Comparison of ENCODE assay signal across 9 cellular contexts in genomic region chr21:29145354-29145782, GRCh38. TPM values are rescaled to one million over a fixed set of nuclear protein-coding genes. Genes with fewer than 3 reads are reported as not detected.
DNase-seq lines count a peak whose midpoint lies in the region; ATAC-seq and TF ChIP-seq lines count a peak whose summit lies in the region.
"Had no signal": no experiment of that assay in that cellular context is flagged by ENCODE, and none has a peak within 500 bp of the region (broad histone marks: within the 10 kb centered on the region; RNA-seq: fewer than 3 reads in every experiment).

No MANE protein-coding gene starts in this region.

- no peak for TF ChIP-seq CTCF in foreskin fibroblast (IDR thresholded peaks at IDR 0.05; ENCODE audit: low read depth, low read length)

- no peak overlapping the region for H3K4me3 ChIP-seq in foreskin fibroblast (ENCODE audit: low read depth in 1 of 2, low read length in 2 of 2)
- no peak overlapping the region for H3K4me3 ChIP-seq in skeletal muscle cell (ENCODE audit: low read depth, low read length)

- no peak for ATAC-seq in GM18517 (IDR thresholded peaks at IDR 0.05; ENCODE audit: unreplicated experiment)
- no peak for ATAC-seq in HG02642 (IDR thresholded peaks at IDR 0.05; ENCODE audit: poor library complexity, unreplicated experiment)
- no peak for ATAC-seq in GM18498 (IDR thresholded peaks at IDR 0.05; ENCODE audit: unreplicated experiment)
- no peak for ATAC-seq in GM18505 (IDR thresholded peaks at IDR 0.05; ENCODE audit: unreplicated experiment)

- DNase-seq in GM04504 (ENCODE audit: low read depth) (peak; percentile 75), RPMI7951 (ENCODE audit: low read depth) (peak; percentile 93), foreskin fibroblast (peak; percentile 87 to 91), skeletal muscle cell (ENCODE audit: low read depth) (peak; percentile 81)
- DNase-seq: activated naive CD8-positive, alpha-beta T cell treated with anti-CD3 and anti-CD28 coated beads, Interleukin-2, amount 10 ng/mL, durations not matched to agents 7 days and 5 days had no signal

- no peak for TF ChIP-seq POLR2A in GM18505 (IDR thresholded peaks at IDR 0.05; ENCODE audit: borderline replicate concordance, extremely low read depth, insufficient read depth, insufficient read length)

RNA-seq across cellular contexts. Expression of gene MAP3K7CL, which starts 14.9 kb away (rescaled TPM):
- 10.0 and 14.8 TPM in 2 replicates for total RNA-seq in RPMI7951 (2014; rRNA removed; shearing (Covaris generic))
